In genomic region chr4:15163284-15163645, GRCh38 we compare ENCODE assay signal across 20 cellular contexts.
"Had no signal": no experiment of that assay in that cellular context is flagged by ENCODE, and none has a peak within 500 bp of the region (broad histone marks: within the 10 kb centered on the region; RNA-seq: fewer than 3 reads in every experiment).

No MANE protein-coding gene starts in this region.

- ATAC-seq: esophagus mucosa; heart right ventricle; left cardiac atrium; naive thymus-derived CD4-positive, alpha-beta T cell; stimulated activated naive CD8-positive, alpha-beta T cell treated with anti-CD3 and anti-CD28 coated beads, Interleukin-15, amount 100 ng/mL, for 72 hours had no signal

- DNase-seq: colonic mucosa; effector CD4-positive, alpha-beta T cell; heart right ventricle; hypothalamus; left cardiac atrium; left ventricle myocardium inferior; lower lobe of right lung; posterior cingulate gyrus; stimulated activated CD4-positive, alpha-beta T cell treated with anti-CD3 and anti-CD28 coated beads, Interleukin-2, amount 100 ng/mL, for 24 hours; stimulated activated CD4-positive, alpha-beta T cell treated with anti-CD3 and anti-CD28 coated beads, Interleukin-4, amount 100 ng/mL, for 4 hours; stimulated activated naive B cell treated with anti-CD40 and anti-IgM and Interleukin-4, amounts not matched to agents 10 μg/mL and 1 μg/mL and 100 μg/mL, for 72 hours; stimulated activated naive CD8-positive, alpha-beta T cell treated with anti-CD3 and anti-CD28 coated beads, Interleukin-15, amount 100 ng/mL, for 72 hours; transverse colon had no signal

- H3K27me3 ChIP-seq: colonic mucosa, heart right ventricle, neutrophil, transverse colon had no signal

- H3K36me3 ChIP-seq: colonic mucosa, heart right ventricle, left ventricle myocardium inferior, lower lobe of right lung, neutrophil, thoracic aorta, transverse colon had no signal

- H3K4me3 ChIP-seq: colonic mucosa, heart right ventricle, left ventricle myocardium inferior, lower lobe of right lung, skin epidermis, thoracic aorta, transverse colon had no signal

- H3K4me1 ChIP-seq: colonic mucosa, heart right ventricle, left ventricle myocardium inferior, lower lobe of right lung, transverse colon had no signal

- FAIRE-seq: endometrium, keratinocyte had no signal

- H3K9me3 ChIP-seq: colonic mucosa, heart right ventricle, left ventricle myocardium inferior, lower lobe of right lung, neutrophil, thoracic aorta, transverse colon had no signal

- H3K27ac ChIP-seq: colonic mucosa, heart right ventricle, left ventricle myocardium inferior, lower lobe of right lung, neutrophil, skin epidermis, thoracic aorta, transverse colon had no signal
